1 cellular context compared by ENCODE assay signal in the genomic region with DNA sequence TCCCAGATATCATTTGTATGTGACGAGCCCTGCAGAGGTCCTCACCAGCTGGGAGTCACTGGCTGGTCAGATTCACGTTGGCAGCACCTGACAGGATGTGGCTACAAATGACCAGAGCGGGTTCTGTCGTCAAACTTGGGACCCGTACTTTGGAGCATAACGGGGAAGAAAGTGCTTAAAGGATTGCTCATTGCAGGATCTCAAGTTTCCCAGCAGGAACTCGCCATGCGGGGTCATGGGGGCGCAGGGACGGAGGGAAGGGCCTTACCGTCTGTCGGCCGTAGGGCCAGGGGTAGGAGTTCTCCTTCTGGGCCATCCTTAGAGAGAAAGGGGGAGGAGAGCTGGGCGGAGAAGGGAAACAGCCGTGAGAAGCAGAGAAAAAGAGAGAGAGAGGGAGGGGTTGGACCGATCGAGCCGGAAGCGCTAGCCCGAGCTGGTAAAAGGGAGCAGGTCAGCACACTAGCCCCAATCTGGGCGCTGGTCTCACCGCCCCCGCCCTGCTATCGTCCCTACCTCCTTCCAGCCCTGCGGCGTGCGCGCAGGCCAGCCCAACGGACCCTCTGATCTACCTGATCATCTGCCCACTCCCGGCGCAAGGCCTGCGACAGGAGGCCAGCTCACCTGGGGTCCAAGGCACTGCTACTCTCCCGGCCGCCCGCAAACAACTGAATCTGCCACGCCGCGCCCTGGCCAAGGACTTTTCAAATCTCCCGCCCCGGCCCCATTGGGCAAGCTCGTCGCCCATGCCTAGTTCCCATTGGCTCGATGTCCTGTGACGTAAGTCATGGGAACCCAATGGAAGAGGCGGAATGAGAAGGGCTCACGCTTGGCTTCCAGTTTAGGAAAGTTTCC.
A peak's percentile ranks its signal among the peaks of the same experiment; 100 is the strongest.
TF ChIP-seq lines count a peak whose summit lies in the region.

A gene (minus strand): TSS at position 667 of the 852 bp plus-strand sequence. CDS start 351 bp downstream, at position 316.

TF ChIP-seq in HepG2, 621 proteins besides CTCF, POLR2A, EP300 and RAD21 (continued from another document and continues in another):
- TF ChIP-seq ZNF724P (CRISPR knock-in tag; IDR thresholded peaks at IDR 0.05; ENCODE audit: borderline replicate concordance) (peak; percentile 95), JDP2 (CRISPR knock-in tag; IDR thresholded peaks at IDR 0.05; ENCODE audit: borderline replicate concordance) (no peak), PTBP1 (IDR thresholded peaks at IDR 0.05; ENCODE audit: low read depth, low read length, poor library complexity, severe bottlenecking) (no peak), ZNF615 (CRISPR knock-in tag; IDR thresholded peaks at IDR 0.05; ENCODE audit: borderline replicate concordance) (no peak), TBX3 (IDR thresholded peaks at IDR 0.05; ENCODE audit: borderline replicate concordance) (no peak), SP140L (CRISPR knock-in tag; IDR thresholded peaks at IDR 0.05; ENCODE audit: borderline replicate concordance) (no peak), SNRNP70 (IDR thresholded peaks at IDR 0.05; ENCODE audit: low read depth, low read length) (no peak), ZNF496 (CRISPR knock-in tag; IDR thresholded peaks at IDR 0.05; ENCODE audit: insufficient replicate concordance) (no peak), SIN3A (IDR thresholded peaks at IDR 0.05; ENCODE audit: borderline replicate concordance, low read depth, low read length) (peak; percentile 99), ZFP90 (CRISPR knock-in tag; IDR thresholded peaks at IDR 0.05; ENCODE audit: borderline replicate concordance) (peak; percentile 68; the same call in 1 of the 2 replicates), HHEX (CRISPR knock-in tag; IDR thresholded peaks at IDR 0.05) (no peak), ZSCAN9 (CRISPR knock-in tag; IDR thresholded peaks at IDR 0.05; ENCODE audit: borderline replicate concordance) (no peak), SIN3B (IDR thresholded peaks at IDR 0.05; ENCODE audit: low read length) (peak; percentile 99), ZNF660 (CRISPR knock-in tag; IDR thresholded peaks at IDR 0.05; ENCODE audit: borderline replicate concordance, low read depth) (no peak), ZNF619 (CRISPR knock-in tag; IDR thresholded peaks at IDR 0.05) (peak; percentile 79; the same call in 1 of the 2 replicates), NR2F1 (CRISPR knock-in tag; IDR thresholded peaks at IDR 0.05) (no peak), KMT2B (CRISPR knock-in tag; IDR thresholded peaks at IDR 0.05) (peak; percentile 56), MED13 (CRISPR knock-in tag; IDR thresholded peaks at IDR 0.05) (0 out of 2 replicates have a peak, but pooled peaks have one; percentile 57), DNMT1 (CRISPR knock-in tag; IDR thresholded peaks at IDR 0.05) (0 out of 2 replicates have a peak, but pooled peaks have one; percentile 59), ZFP1 (CRISPR knock-in tag; IDR thresholded peaks at IDR 0.05) (no peak), MED1 (CRISPR knock-in tag; IDR thresholded peaks at IDR 0.05) (peak; percentile 57; the same call in 1 of the 2 replicates), ESRRA (CRISPR knock-in tag; IDR thresholded peaks at IDR 0.05; ENCODE audit: low read depth) (no peak), FOXO1 (CRISPR knock-in tag; IDR thresholded peaks at IDR 0.05) (no peak), KLF16 (CRISPR knock-in tag; IDR thresholded peaks at IDR 0.05) (peak in 1 of 2 experiments; percentile 64; a peak in 2 of 4 replicates), ZNF230 (CRISPR knock-in tag; IDR thresholded peaks at IDR 0.05) (peak; percentile 90; the same call in 1 of the 2 replicates), ZNF850 (CRISPR knock-in tag; conservative IDR thresholded peaks at IDR 0.05) (no peak), ZNF552 (CRISPR knock-in tag; IDR thresholded peaks at IDR 0.05; ENCODE audit: borderline replicate concordance) (0 out of 2 replicates have a peak, but pooled peaks have one; percentile 42), CC2D1A (CRISPR knock-in tag; IDR thresholded peaks at IDR 0.05) (no peak; the same call in 1 of the 2 replicates), MAFG (CRISPR knock-in tag; IDR thresholded peaks at IDR 0.05) (no peak), ZNF616 (CRISPR knock-in tag; IDR thresholded peaks at IDR 0.05; ENCODE audit: low read depth) (0 out of 2 replicates have a peak, but pooled peaks have one; percentile 17), ZNF484 (CRISPR knock-in tag; IDR thresholded peaks at IDR 0.05; ENCODE audit: borderline replicate concordance, low read depth) (no peak), ZNF749 (CRISPR knock-in tag; IDR thresholded peaks at IDR 0.05; ENCODE audit: borderline replicate concordance) (peak; percentile 92; the same call in 1 of the 2 replicates), RAD51 (IDR thresholded peaks at IDR 0.05; ENCODE audit: borderline replicate concordance) (no peak), ZNF354B (CRISPR knock-in tag; IDR thresholded peaks at IDR 0.05) (peak; percentile 16; the same call in 1 of the 2 replicates), ARNT2 (CRISPR knock-in tag; IDR thresholded peaks at IDR 0.05; ENCODE audit: low read depth) (peak; percentile 93), ZNF263 (CRISPR knock-in tag; IDR thresholded peaks at IDR 0.05) (no peak), IRF2 (CRISPR knock-in tag; IDR thresholded peaks at IDR 0.05) (0 out of 2 replicates have a peak, but pooled peaks have one; percentile 32), GPN1 (CRISPR knock-in tag; IDR thresholded peaks at IDR 0.05; ENCODE audit: borderline replicate concordance) (no peak), ZNF317 (CRISPR knock-in tag; IDR thresholded peaks at IDR 0.05) (peak; percentile 60; the same call in 1 of the 2 replicates), HDAC1 (CRISPR knock-in tag; IDR thresholded peaks at IDR 0.05) (peak; percentile 99), CEBPB (IDR thresholded peaks at IDR 0.05; ENCODE audit: borderline replicate concordance, low read depth, low read length) (peak; percentile 85; the same call in 1 of the 2 replicates), MXI1 (IDR thresholded peaks at IDR 0.05; ENCODE audit: borderline replicate concordance, low read depth, low read length) (peak; percentile 100), MEIS1 (CRISPR knock-in tag; IDR thresholded peaks at IDR 0.05; ENCODE audit: borderline replicate concordance) (no peak; the same call in 1 of the 2 replicates), RORA (CRISPR knock-in tag; IDR thresholded peaks at IDR 0.05) (no peak), DR1 (CRISPR knock-in tag; IDR thresholded peaks at IDR 0.05) (peak; percentile 76; the same call in 1 of the 2 replicates)
- TF ChIP-seq, protein P1, sequence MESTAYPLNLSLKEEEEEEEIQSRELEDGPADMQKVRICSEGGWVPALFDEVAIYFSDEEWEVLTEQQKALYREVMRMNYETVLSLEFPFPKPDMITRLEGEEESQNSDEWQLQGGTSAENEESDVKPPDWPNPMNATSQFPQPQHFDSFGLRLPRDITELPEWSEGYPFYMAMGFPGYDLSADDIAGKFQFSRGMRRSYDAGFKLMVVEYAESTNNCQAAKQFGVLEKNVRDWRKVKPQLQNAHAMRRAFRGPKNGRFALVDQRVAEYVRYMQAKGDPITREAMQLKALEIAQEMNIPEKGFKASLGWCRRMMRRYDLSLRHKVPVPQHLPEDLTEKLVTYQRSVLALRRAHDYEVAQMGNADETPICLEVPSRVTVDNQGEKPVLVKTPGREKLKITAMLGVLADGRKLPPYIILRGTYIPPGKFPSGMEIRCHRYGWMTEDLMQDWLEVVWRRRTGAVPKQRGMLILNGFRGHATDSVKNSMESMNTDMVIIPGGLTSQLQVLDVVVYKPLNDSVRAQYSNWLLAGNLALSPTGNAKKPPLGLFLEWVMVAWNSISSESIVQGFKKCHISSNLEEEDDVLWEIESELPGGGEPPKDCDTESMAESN (CRISPR knock-in tag; conservative IDR thresholded peaks at IDR 0.05), result peak; percentile 82
- TF ChIP-seq, protein P2, sequence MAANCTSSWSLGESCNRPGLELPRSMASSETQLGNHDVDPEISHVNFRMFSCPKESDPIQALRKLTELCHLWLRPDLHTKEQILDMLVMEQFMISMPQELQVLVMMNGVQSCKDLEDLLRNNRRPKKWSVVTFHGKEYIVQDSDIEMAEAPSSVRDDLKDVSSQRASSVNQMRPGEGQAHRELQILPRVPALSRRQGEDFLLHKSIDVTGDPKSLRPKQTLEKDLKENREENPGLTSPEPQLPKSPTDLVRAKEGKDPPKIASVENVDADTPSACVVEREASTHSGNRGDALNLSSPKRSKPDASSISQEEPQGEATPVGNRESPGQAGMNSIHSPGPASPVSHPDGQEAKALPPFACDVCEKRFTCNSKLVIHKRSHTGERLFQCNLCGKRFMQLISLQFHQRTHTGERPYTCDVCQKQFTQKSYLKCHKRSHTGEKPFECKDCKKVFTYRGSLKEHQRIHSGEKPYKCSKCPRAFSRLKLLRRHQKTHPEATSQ (CRISPR knock-in tag; IDR thresholded peaks at IDR 0.05; ENCODE audit: borderline replicate concordance), result no peak
- TF ChIP-seq, protein P3, sequence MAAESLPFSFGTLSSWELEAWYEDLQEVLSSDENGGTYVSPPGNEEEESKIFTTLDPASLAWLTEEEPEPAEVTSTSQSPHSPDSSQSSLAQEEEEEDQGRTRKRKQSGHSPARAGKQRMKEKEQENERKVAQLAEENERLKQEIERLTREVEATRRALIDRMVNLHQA (CRISPR knock-in tag; IDR thresholded peaks at IDR 0.05), result no peak
- TF ChIP-seq, protein P4, sequence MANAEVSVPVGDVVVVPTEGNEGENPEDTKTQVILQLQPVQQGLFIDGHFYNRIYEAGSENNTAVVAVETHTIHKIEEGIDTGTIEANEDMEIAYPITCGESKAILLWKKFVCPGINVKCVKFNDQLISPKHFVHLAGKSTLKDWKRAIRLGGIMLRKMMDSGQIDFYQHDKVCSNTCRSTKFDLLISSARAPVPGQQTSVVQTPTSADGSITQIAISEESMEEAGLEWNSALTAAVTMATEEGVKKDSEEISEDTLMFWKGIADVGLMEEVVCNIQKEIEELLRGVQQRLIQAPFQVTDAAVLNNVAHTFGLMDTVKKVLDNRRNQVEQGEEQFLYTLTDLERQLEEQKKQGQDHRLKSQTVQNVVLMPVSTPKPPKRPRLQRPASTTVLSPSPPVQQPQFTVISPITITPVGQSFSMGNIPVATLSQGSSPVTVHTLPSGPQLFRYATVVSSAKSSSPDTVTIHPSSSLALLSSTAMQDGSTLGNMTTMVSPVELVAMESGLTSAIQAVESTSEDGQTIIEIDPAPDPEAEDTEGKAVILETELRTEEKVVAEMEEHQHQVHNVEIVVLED (CRISPR knock-in tag; IDR thresholded peaks at IDR 0.05; ENCODE audit: borderline replicate concordance), result no peak; the same call in 1 of the 2 replicates
- TF ChIP-seq, protein P5, sequence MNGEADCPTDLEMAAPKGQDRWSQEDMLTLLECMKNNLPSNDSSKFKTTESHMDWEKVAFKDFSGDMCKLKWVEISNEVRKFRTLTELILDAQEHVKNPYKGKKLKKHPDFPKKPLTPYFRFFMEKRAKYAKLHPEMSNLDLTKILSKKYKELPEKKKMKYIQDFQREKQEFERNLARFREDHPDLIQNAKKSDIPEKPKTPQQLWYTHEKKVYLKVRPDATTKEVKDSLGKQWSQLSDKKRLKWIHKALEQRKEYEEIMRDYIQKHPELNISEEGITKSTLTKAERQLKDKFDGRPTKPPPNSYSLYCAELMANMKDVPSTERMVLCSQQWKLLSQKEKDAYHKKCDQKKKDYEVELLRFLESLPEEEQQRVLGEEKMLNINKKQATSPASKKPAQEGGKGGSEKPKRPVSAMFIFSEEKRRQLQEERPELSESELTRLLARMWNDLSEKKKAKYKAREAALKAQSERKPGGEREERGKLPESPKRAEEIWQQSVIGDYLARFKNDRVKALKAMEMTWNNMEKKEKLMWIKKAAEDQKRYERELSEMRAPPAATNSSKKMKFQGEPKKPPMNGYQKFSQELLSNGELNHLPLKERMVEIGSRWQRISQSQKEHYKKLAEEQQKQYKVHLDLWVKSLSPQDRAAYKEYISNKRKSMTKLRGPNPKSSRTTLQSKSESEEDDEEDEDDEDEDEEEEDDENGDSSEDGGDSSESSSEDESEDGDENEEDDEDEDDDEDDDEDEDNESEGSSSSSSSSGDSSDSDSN (CRISPR knock-in tag; IDR thresholded peaks at IDR 0.05), result peak; percentile 69
- TF ChIP-seq, protein P6, sequence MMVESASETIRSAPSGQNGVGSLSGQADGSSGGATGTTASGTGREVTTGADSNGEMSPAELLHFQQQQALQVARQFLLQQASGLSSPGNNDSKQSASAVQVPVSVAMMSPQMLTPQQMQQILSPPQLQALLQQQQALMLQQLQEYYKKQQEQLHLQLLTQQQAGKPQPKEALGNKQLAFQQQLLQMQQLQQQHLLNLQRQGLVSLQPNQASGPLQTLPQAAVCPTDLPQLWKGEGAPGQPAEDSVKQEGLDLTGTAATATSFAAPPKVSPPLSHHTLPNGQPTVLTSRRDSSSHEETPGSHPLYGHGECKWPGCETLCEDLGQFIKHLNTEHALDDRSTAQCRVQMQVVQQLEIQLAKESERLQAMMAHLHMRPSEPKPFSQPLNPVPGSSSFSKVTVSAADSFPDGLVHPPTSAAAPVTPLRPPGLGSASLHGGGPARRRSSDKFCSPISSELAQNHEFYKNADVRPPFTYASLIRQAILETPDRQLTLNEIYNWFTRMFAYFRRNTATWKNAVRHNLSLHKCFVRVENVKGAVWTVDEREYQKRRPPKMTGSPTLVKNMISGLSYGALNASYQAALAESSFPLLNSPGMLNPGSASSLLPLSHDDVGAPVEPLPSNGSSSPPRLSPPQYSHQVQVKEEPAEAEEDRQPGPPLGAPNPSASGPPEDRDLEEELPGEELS (CRISPR knock-in tag; IDR thresholded peaks at IDR 0.05), result peak; percentile 56
- TF ChIP-seq, protein P7, sequence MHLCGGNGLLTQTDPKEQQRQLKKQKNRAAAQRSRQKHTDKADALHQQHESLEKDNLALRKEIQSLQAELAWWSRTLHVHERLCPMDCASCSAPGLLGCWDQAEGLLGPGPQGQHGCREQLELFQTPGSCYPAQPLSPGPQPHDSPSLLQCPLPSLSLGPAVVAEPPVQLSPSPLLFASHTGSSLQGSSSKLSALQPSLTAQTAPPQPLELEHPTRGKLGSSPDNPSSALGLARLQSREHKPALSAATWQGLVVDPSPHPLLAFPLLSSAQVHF (CRISPR knock-in tag; IDR thresholded peaks at IDR 0.05), result 0 out of 2 replicates have a peak, but pooled peaks have one; percentile 55
- TF ChIP-seq, protein P8, sequence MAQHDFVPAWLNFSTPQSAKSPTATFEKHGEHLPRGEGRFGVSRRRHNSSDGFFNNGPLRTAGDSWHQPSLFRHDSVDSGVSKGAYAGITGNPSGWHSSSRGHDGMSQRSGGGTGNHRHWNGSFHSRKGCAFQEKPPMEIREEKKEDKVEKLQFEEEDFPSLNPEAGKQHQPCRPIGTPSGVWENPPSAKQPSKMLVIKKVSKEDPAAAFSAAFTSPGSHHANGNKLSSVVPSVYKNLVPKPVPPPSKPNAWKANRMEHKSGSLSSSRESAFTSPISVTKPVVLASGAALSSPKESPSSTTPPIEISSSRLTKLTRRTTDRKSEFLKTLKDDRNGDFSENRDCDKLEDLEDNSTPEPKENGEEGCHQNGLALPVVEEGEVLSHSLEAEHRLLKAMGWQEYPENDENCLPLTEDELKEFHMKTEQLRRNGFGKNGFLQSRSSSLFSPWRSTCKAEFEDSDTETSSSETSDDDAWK (CRISPR knock-in tag; IDR thresholded peaks at IDR 0.05), result no peak
- TF ChIP-seq, protein P9, sequence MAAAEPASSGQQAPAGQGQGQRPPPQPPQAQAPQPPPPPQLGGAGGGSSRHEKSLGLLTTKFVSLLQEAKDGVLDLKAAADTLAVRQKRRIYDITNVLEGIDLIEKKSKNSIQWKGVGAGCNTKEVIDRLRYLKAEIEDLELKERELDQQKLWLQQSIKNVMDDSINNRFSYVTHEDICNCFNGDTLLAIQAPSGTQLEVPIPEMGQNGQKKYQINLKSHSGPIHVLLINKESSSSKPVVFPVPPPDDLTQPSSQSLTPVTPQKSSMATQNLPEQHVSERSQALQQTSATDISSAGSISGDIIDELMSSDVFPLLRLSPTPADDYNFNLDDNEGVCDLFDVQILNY (CRISPR knock-in tag; conservative IDR thresholded peaks at IDR 0.05), result peak; percentile 98
